In the genomic region with DNA sequence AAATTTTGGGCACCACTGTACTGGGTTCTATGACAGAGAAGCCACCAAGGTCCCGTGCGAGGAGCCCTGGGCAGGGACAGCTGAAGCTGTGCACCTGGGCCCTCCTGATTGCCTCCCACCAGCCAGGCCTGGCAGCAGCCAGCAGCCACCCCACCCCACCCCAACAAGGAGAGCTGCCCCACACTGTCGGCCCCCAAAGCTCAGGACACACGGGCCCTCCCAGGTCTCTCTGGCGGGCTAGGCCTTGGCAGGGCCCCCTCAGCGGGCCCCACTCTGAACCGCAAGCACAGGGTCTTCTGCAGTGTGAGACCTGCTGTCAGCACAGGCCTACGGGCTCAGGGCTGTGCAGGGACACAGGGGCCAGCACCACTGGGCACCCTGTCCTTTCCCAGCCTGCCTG, we compare ENCODE assay signal across 24 cellular contexts. TPM values are rescaled to one million over a fixed set of nuclear protein-coding genes. Genes with fewer than 3 reads are reported as not detected.
DNase-seq lines count a peak whose midpoint lies in the region; ATAC-seq and TF ChIP-seq lines count a peak whose summit lies in the region.
"Had no signal": no experiment of that assay in that cellular context is flagged by ENCODE, and none has a peak within 500 bp of the region (broad histone marks: within the 10 kb centered on the region; RNA-seq: fewer than 3 reads in every experiment).

No MANE protein-coding gene starts in this region.

- no peak for ATAC-seq in gastroesophageal sphincter
- ATAC-seq in HG03196 (IDR thresholded peaks at IDR 0.05; ENCODE audit: unreplicated experiment): no peak
- ATAC-seq: activated CD8-positive, alpha-beta memory T cell treated with anti-CD3 and anti-CD28 coated beads, Interleukin-2, amount 10 ng/mL, durations not matched to agents 7 days and 5 days; body of pancreas; foreskin keratinocyte; left colon; mucosa of descending colon; stimulated activated naive CD8-positive, alpha-beta T cell treated with anti-CD3 and anti-CD28 coated beads, Interleukin-15, amount 100 ng/mL, for 72 hours had no signal

- TF ChIP-seq CTCF in NB4 (IDR thresholded peaks at IDR 0.05; ENCODE audit: low read depth, low read length) (no peak), gastroesophageal sphincter (IDR thresholded peaks at IDR 0.05) (no peak)

- H3K27ac ChIP-seq in BLaER1 (peak overlapping the region; percentile 76), gastroesophageal sphincter (peak overlapping the region in 3 of 4 donors; percentile 46 to 60 (median 49)), skeletal muscle tissue (ENCODE audit: low read depth, low read length) (peak overlapping the region; percentile 69)
- H3K27ac ChIP-seq: colonic mucosa, epithelial cell of prostate, foreskin keratinocyte had no signal

- WGBS in gastroesophageal sphincter (ENCODE audit: low coverage in 1 of 2), 2 donors: no CpG with 5 or more reads among the region's 8 CpGs

- H3K4me3 ChIP-seq in BLaER1: peak overlapping the region; percentile 17; the same call in 1 of the 2 replicates
- H3K4me3 ChIP-seq in NB4 (ENCODE audit: low read depth, low read length): no peak overlapping the region
- H3K4me3 ChIP-seq in gastroesophageal sphincter: no peak overlapping the region
- H3K4me3 ChIP-seq in skeletal muscle tissue (ENCODE audit: low read length in 3 of 3): no peak overlapping the region
- H3K4me3 ChIP-seq: body of pancreas, colonic mucosa, mucosa of descending colon, smooth muscle cell had no signal

- H3K9ac ChIP-seq in BLaER1 (peak overlapping the region; percentile 55), skeletal muscle tissue (ENCODE audit: low read depth in 1 of 3, low read length in 3 of 3) (peak overlapping the region in 2 of 3 donors; percentile 14 to 45)

- H3K27me3 ChIP-seq in BLaER1 (no peaks in the 10 kb centered on the region; the same call in 1 of the 2 replicates), gastroesophageal sphincter (no peaks in the 10 kb centered on the region), skeletal muscle tissue (ENCODE audit: control insufficient read depth in 3 of 3, insufficient read depth in 3 of 3, low read length in 3 of 3) (no peaks in the 10 kb centered on the region)
- H3K27me3 ChIP-seq: body of pancreas, colonic mucosa, foreskin keratinocyte had no signal

- TF ChIP-seq POLR2A in NB4 (IDR thresholded peaks at IDR 0.05; ENCODE audit: extremely low read depth, insufficient read length) (no peak), gastroesophageal sphincter (IDR thresholded peaks at IDR 0.05) (no peak)

- H4K20me1 ChIP-seq in BLaER1: peaks cover 58% of the 10 kb centered on the region

- H3K4me1 ChIP-seq in BLaER1: peaks cover 100% of the 10 kb centered on the region
- H3K4me1 ChIP-seq in gastroesophageal sphincter: peaks cover 0 to 100% (median 54%) of the 10 kb centered on the region in 3 donors
- H3K4me1 ChIP-seq in skeletal muscle tissue (ENCODE audit: control insufficient read depth in 3 of 3, insufficient read depth in 3 of 3, low read length in 3 of 3): peaks cover 62 to 89% (median 84%) of the 10 kb centered on the region in 3 donors
- H3K4me1 ChIP-seq: foreskin keratinocyte had no signal

- peak overlapping the region; percentile 100 for H3K4me2 ChIP-seq in BLaER1
- H3K4me2 ChIP-seq: smooth muscle cell had no signal

- H3K9me3 ChIP-seq in BLaER1 (no peaks in the 10 kb centered on the region), gastroesophageal sphincter (no peaks in the 10 kb centered on the region), skeletal muscle tissue (ENCODE audit: control insufficient read depth in 3 of 3, low read length in 3 of 3) (no peaks in the 10 kb centered on the region)
- H3K9me3 ChIP-seq: body of pancreas, colonic mucosa, mucosa of descending colon had no signal

- peak; percentile 51 for DNase-seq in NB4 (ENCODE audit: low read depth)
- DNase-seq in cerebellar nuclear complex (lab: John Stamatoyannopoulos, UW): no peak
- no peak for DNase-seq in effector CD8-positive, alpha-beta T cell (lab: John Stamatoyannopoulos, UW)
- DNase-seq in HCEC 1CT: no peak
- DNase-seq: activated CD8-positive, alpha-beta memory T cell treated with anti-CD3 and anti-CD28 coated beads, Interleukin-2, amount 10 ng/mL, durations not matched to agents 7 days and 5 days; activated naive CD8-positive, alpha-beta T cell treated with anti-CD3 and anti-CD28 coated beads, Interleukin-2, amount 10 ng/mL, durations not matched to agents 7 days and 5 days; body of pancreas; colonic mucosa; foreskin keratinocyte; left colon; NCI-H187; NCI-H2227 treated with DMSO at 0.1 percent for 48 hours; NCI-H748 treated with DMSO at 0.1 percent for 48 hours; stimulated activated CD4-positive, alpha-beta T cell treated with anti-CD3 and anti-CD28 coated beads, Interleukin-4, amount 100 ng/mL, for 1 hour; stimulated activated naive CD8-positive, alpha-beta T cell treated with anti-CD3 and anti-CD28 coated beads, Interleukin-15, amount 100 ng/mL, for 72 hours; SW 1271 had no signal

- TF ChIP-seq EP300 in gastroesophageal sphincter (IDR thresholded peaks at IDR 0.05): no peak

- no peaks in the 10 kb centered on the region; the same call in 1 of the 2 replicates for H3K36me3 ChIP-seq in BLaER1
- no peaks in the 10 kb centered on the region for H3K36me3 ChIP-seq in gastroesophageal sphincter
- no peaks in the 10 kb centered on the region for H3K36me3 ChIP-seq in skeletal muscle tissue (ENCODE audit: control insufficient read depth in 3 of 3, insufficient read depth in 3 of 3, low read length in 3 of 3)
- H3K36me3 ChIP-seq: colonic mucosa had no signal

RNA-seq across cellular contexts. Expression of a gene that starts 5.5 kb away (rescaled TPM):
- total RNA-seq in gastroesophageal sphincter: 10 to 100 TPM; 13.6 to 27.9 (median 16.3) TPM
- 5.2 TPM for total RNA-seq in skeletal muscle tissue
- total RNA-seq: foreskin keratinocyte, neural crest cell had no signal

RNA-seq across cellular contexts. Expression of a gene that starts 38.1 kb away (rescaled TPM):
- 10 to 100 TPM in 1 of 4 donors, 1 to 10 TPM in 3; 7.1 to 20.2 (median 7.8) TPM for total RNA-seq in gastroesophageal sphincter
- 5.2 TPM for total RNA-seq in skeletal muscle tissue
- total RNA-seq: activated CD8-positive, alpha-beta memory T cell treated with anti-CD3 and anti-CD28 coated beads, Interleukin-2, amount 10 ng/mL, durations not matched to agents 7 days and 5 days had no signal
